ENCODE assay signal across 8 cellular contexts in genomic region chr11:46845740-46846509, GRCh38. TPM values are rescaled to one million over a fixed set of nuclear protein-coding genes. Genes with fewer than 3 reads are reported as not detected.
DNase-seq lines count a peak whose midpoint lies in the region; ATAC-seq and TF ChIP-seq lines count a peak whose summit lies in the region.

CKAP5 (minus strand) TSS chr11:46846280; CDS start chr11:46821231, 25,049 bp downstream.

- ATAC-seq in GM21447 (IDR thresholded peaks at IDR 0.05; ENCODE audit: unreplicated experiment), result peak; percentile 94

- peak; percentile 93 for DNase-seq in DMS 273 (lab: John Stamatoyannopoulos, UW; ENCODE audit: unreplicated experiment)
- DNase-seq in activated T-cell treated with anti-CD3 and anti-CD28 coated beads for 24 hours (ENCODE audit: low read depth), result peak; percentile 83
- peak; percentile 92 for DNase-seq in epithelial cell of esophagus (ENCODE audit: low read depth)
- peak; percentile 85 for DNase-seq in middle frontal gyrus (ENCODE audit: extremely low spot score, low spot score)
- peak; percentile 69 to 74 for DNase-seq in stimulated activated CD8-positive, alpha-beta memory T cell treated with anti-CD3 and anti-CD28 coated beads, Interleukin-2, amount 100 ng/mL, for 1 hour (ENCODE audit: low read depth in 2 of 2)

- peak within 1 kb of the TSS; percentile 98 for H3K4me3 ChIP-seq in HUES64 (ENCODE audit: low read length)
- peak within 1 kb of the TSS; percentile 96 for H3K4me3 ChIP-seq in OCI-LY3 (ENCODE audit: low read length)
- peak within 1 kb of the TSS; percentile 83 for H3K4me3 ChIP-seq in epithelial cell of esophagus (ENCODE audit: low read length)

- peaks cover 7% of the 10 kb centered on the region; the same call in 1 of the 2 replicates for H3K9me3 ChIP-seq in HUES64 (ENCODE audit: insufficient read depth, low read depth, low read length)
- no peaks in the 10 kb centered on the region for H3K9me3 ChIP-seq in OCI-LY3 (ENCODE audit: insufficient read depth, low read length)

- H3K36me3 ChIP-seq in HUES64 (ENCODE audit: insufficient read depth, low read length), result 0 out of 2 replicates have a peak, but pooled peaks cover 8% of the 10 kb centered on the region
- H3K36me3 ChIP-seq in OCI-LY3 (replicated peaks; ENCODE audit: low read depth, low read length), result no peaks in the 10 kb centered on the region

- H3K9ac ChIP-seq in HUES64 (ENCODE audit: low read depth, low read length) (peak within 1 kb of the TSS; percentile 91), OCI-LY3 (ENCODE audit: low read length) (peak within 1 kb of the TSS; percentile 88)

- under 1% methylated on average over 83 of the region's 83 CpGs for WGBS in HUES64

- H3K27me3 ChIP-seq in HUES64 (ENCODE audit: insufficient read depth, low read length) (0 out of 2 replicates have a peak, but pooled peaks cover 5% of the 10 kb centered on the region), OCI-LY3 (ENCODE audit: low read depth, low read length) (no peaks in the 10 kb centered on the region)

- H4K20me1 ChIP-seq in OCI-LY3 (ENCODE audit: insufficient read depth, low read length), result peaks cover 34% of the 10 kb centered on the region

- H2AFZ ChIP-seq in OCI-LY3 (ENCODE audit: low read depth, low read length), result peak within 1 kb of the TSS; percentile 90

- H3K4me1 ChIP-seq in HUES64 (ENCODE audit: insufficient read depth, low read length) (peaks cover 13% of the 10 kb centered on the region), OCI-LY3 (ENCODE audit: low read length) (peaks cover 12% of the 10 kb centered on the region)

- no peak for TF ChIP-seq CTCF in OCI-LY3 (IDR thresholded peaks at IDR 0.05; ENCODE audit: low read depth, low read length)
- no peak for TF ChIP-seq CTCF in epithelial cell of esophagus (IDR thresholded peaks at IDR 0.05; ENCODE audit: insufficient read depth, low read depth, low read length, missing control alignments)

- peak within 1 kb of the TSS; percentile 91 for H3K4me2 ChIP-seq in OCI-LY3 (ENCODE audit: low read length)

- peaks cover 52% of the 10 kb centered on the region for H3K79me2 ChIP-seq in OCI-LY3 (ENCODE audit: low read length)

- H3K27ac ChIP-seq in HUES64 (ENCODE audit: low read depth, low read length) (peak within 1 kb of the TSS; percentile 67), OCI-LY3 (ENCODE audit: low read length) (peak within 1 kb of the TSS; percentile 57)

RNA-seq across cellular contexts. Expression of gene CKAP5, which starts in this region (rescaled TPM):
- polyA plus RNA-seq in HUES64 (2013, experiment 1 of 2), result 70.9 TPM
- 83.4 TPM for polyA plus RNA-seq in HUES64 (2013, experiment 2 of 2)

Comparison
In these comparisons a context has a peak if more than half of its experiments do, and no peak if none do; other contexts are left out.
1. Peak in every context shown above with its lines: DNase-seq, ATAC-seq, H3K4me3 ChIP-seq and H3K27ac ChIP-seq.